In the genomic region with DNA sequence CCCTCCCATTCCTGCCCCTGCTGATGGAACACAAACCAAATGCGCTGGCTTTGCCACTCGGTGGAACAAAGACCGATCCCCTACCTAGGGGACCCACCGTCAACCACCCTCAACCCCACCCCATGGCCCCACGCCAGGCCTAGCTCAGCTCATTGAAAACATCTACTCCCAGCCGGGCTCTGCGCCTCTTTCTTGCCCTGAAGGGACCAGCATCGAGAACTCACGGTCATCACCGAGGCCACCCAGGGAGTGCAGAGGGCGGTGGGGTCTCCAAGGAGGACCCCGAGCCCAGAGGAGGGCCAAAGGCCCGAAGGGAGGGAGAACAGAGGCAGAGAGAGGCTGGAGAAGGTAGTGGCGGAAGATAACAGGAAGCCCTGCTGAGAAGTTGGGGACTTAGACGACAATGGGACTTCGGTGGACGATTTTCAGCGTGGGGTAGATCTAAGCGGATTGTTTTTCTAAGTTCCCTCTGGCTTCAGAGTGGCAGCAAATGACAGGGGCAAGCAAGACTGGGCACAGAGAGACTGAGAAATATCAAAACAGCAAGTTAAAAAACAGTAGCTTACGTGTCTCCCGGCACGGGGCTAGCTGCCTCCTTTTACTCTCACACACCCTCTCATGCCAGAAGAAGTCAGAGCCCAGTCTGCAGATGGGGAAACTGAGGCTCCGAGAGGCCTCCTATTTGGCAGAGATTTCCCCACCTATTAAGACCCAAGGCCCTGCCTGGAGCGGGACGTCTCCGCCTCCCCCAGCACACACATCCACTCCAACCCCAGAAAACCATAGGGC, we compare ENCODE assay signal across 9 cellular contexts. TPM values are rescaled to one million over a fixed set of nuclear protein-coding genes. Genes with fewer than 3 reads are reported as not detected.
DNase-seq lines count a peak whose midpoint lies in the region; FAIRE-seq and TF ChIP-seq lines count a peak whose summit lies in the region.
"Had no signal": no experiment of that assay in that cellular context is flagged by ENCODE, and none has a peak within 500 bp of the region (broad histone marks: within the 10 kb centered on the region; RNA-seq: fewer than 3 reads in every experiment).

No MANE protein-coding gene starts in this region.

- H3K79me2 ChIP-seq in OCI-LY3 (ENCODE audit: low read length): peaks cover 48% of the 10 kb centered on the region

- H3K27ac ChIP-seq in OCI-LY3 (ENCODE audit: low read length): peak overlapping the region; percentile 54
- peak overlapping the region; percentile 91 to 93 for H3K27ac ChIP-seq in liver (ENCODE audit: low read depth in 1 of 2, low read length in 2 of 2)
- peak overlapping the region; percentile 61 for H3K27ac ChIP-seq in suprapubic skin

- TF ChIP-seq CTCF in OCI-LY3 (IDR thresholded peaks at IDR 0.05; ENCODE audit: low read depth, low read length) (no peak), bronchial epithelial cell (IDR thresholded peaks at IDR 0.05; ENCODE audit: insufficient read depth, low read length, severe bottlenecking) (no peak), liver (IDR thresholded peaks at IDR 0.05; ENCODE audit: low read depth, low read length, missing input control) (no peak), suprapubic skin (IDR thresholded peaks at IDR 0.05) (no peak)

- H2AFZ ChIP-seq in OCI-LY3 (ENCODE audit: low read depth, low read length): peak overlapping the region; percentile 49; the same call in 1 of the 2 replicates

- no peak for TF ChIP-seq RAD21 in liver (IDR thresholded peaks at IDR 0.05)

- H3K4me1 ChIP-seq in OCI-LY3 (ENCODE audit: low read length) (peaks cover 24% of the 10 kb centered on the region), liver (ENCODE audit: control insufficient read depth in 4 of 4, insufficient read depth in 4 of 4, low read length in 3 of 4) (peaks cover 32 to 67% (median 48%) of the 10 kb centered on the region in 4 donors), suprapubic skin (peaks cover 66% of the 10 kb centered on the region)

- H3K9ac ChIP-seq in OCI-LY3 (ENCODE audit: low read length): peak overlapping the region; percentile 69
- H3K9ac ChIP-seq in liver (ENCODE audit: low read depth in 1 of 2, low read length in 2 of 2): peak overlapping the region; percentile 86 to 96

- DNase-seq in NCI-H146 (lab: John Stamatoyannopoulos, UW) (peak; percentile 33), NCI-H146 treated with DMSO at 0.1 percent for 48 hours (lab: John Stamatoyannopoulos, UW; ENCODE audit: unreplicated experiment) (no peak), bronchial epithelial cell (ENCODE audit: low read depth) (no peak), suprapubic skin (ENCODE audit: low spot score in 2 of 2) (peak in 1 of 2 donors; percentile 82), GOT3 (lab: John Stamatoyannopoulos, UW) (no peak), kidney glomerular epithelial cell (lab: John Stamatoyannopoulos, UW) (no peak)

- H4K20me1 ChIP-seq in OCI-LY3 (ENCODE audit: insufficient read depth, low read length): peaks cover 48% of the 10 kb centered on the region

- no peak for TF ChIP-seq POLR2A in suprapubic skin (IDR thresholded peaks at IDR 0.05)

- no peak for TF ChIP-seq EP300 in suprapubic skin (IDR thresholded peaks at IDR 0.05)

- no peaks in the 10 kb centered on the region for H3K36me3 ChIP-seq in OCI-LY3 (replicated peaks; ENCODE audit: low read depth, low read length)
- H3K36me3 ChIP-seq in bronchial epithelial cell (ENCODE audit: control insufficient read depth, insufficient read depth, low read length): peaks cover 2% of the 10 kb centered on the region
- H3K36me3 ChIP-seq in liver (ENCODE audit: control insufficient read depth in 4 of 4, insufficient read depth in 3 of 4, low read depth in 1 of 4, low read length in 3 of 4): no peaks in the 10 kb centered on the region
- no peaks in the 10 kb centered on the region for H3K36me3 ChIP-seq in suprapubic skin

- peak overlapping the region; percentile 90 for H3K4me2 ChIP-seq in OCI-LY3 (ENCODE audit: low read length)

- FAIRE-seq in bronchial epithelial cell (lab: Jason Lieb, UNC): no peak

- no peaks in the 10 kb centered on the region for H3K9me3 ChIP-seq in OCI-LY3 (ENCODE audit: insufficient read depth, low read length)
- H3K9me3 ChIP-seq in liver (ENCODE audit: control insufficient read depth in 4 of 4, low read length in 3 of 4): no peaks in the 10 kb centered on the region
- H3K9me3 ChIP-seq in suprapubic skin: no peaks in the 10 kb centered on the region

- 2% methylated on average over 26 of the region's 26 CpGs for WGBS in liver
- WGBS in suprapubic skin: 2% methylated on average over 23 of the region's 26 CpGs

- H3K4me3 ChIP-seq in OCI-LY3 (ENCODE audit: low read length): peak overlapping the region; percentile 77
- H3K4me3 ChIP-seq in bronchial epithelial cell (ENCODE audit: low read depth, low read length): peak overlapping the region; percentile 51
- peak overlapping the region; percentile 71 to 95 (median 89) for H3K4me3 ChIP-seq in liver (ENCODE audit: low read depth in 1 of 3, low read length in 3 of 3)
- H3K4me3 ChIP-seq in suprapubic skin: peak overlapping the region; percentile 74

- H3K27me3 ChIP-seq in OCI-LY3 (ENCODE audit: low read depth, low read length) (no peaks in the 10 kb centered on the region), bronchial epithelial cell (ENCODE audit: control insufficient read depth, insufficient read depth, low read length) (no peaks in the 10 kb centered on the region), liver (ENCODE audit: control insufficient read depth in 4 of 4, insufficient read depth in 4 of 4, low read length in 3 of 4) (no peaks in the 10 kb centered on the region), suprapubic skin (no peaks in the 10 kb centered on the region)

TF ChIP-seq in liver, 16 proteins besides CTCF, POLR2A, EP300 and RAD21:
- TF ChIP-seq, protein P1, sequence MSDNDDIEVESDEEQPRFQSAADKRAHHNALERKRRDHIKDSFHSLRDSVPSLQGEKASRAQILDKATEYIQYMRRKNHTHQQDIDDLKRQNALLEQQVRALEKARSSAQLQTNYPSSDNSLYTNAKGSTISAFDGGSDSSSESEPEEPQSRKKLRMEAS (IDR thresholded peaks at IDR 0.05): peak; percentile 9
- TF ChIP-seq JUND (IDR thresholded peaks at IDR 0.05) (no peak), FOXA2 (IDR thresholded peaks at IDR 0.05) (no peak), ZBTB33 (IDR thresholded peaks at IDR 0.05) (no peak), EGR1 (IDR thresholded peaks at IDR 0.05; ENCODE audit: low read depth in 2 of 2) (no peak), SP1 (IDR thresholded peaks at IDR 0.05) (no peak), YY1 (IDR thresholded peaks at IDR 0.05) (peak; percentile 13), HNF4G (IDR thresholded peaks at IDR 0.05) (no peak), RXRA (IDR thresholded peaks at IDR 0.05) (peak in 1 of 2 donors; percentile 4), TAF1 (conservative IDR thresholded peaks at IDR 0.05) (no peak)

RNA-seq across cellular contexts. Expression of gene CARHSP1, which starts 1.1 kb away (rescaled TPM):
- total RNA-seq in bronchial epithelial cell: 63.7 and 96.3 TPM in 2 replicates
- 100 to 1,000 TPM in 1 of 2 donors, 10 to 100 TPM in 1; 81.2 to 162 TPM for total RNA-seq in liver
- polyA plus RNA-seq in liver: 100 to 1,000 TPM in 1 of 2 donors, 10 to 100 TPM in 1; 96.9 to 141 TPM
- 10 to 100 TPM; 32.7 to 60.8 (median 41.5) TPM for total RNA-seq in suprapubic skin

RNA-seq across cellular contexts. Expression of gene LITAFD, which starts 14.5 kb away (rescaled TPM):
- total RNA-seq in bronchial epithelial cell (not detected in 2 replicates), liver (not detected), suprapubic skin (not detected)
- not detected for polyA plus RNA-seq in liver
- total RNA-seq: Daoy had no signal
